In genomic region chr1:161088587-161089110, GRCh38 we compare ENCODE assay signal across 16 cellular contexts. TPM values are rescaled to one million over a fixed set of nuclear protein-coding genes. Genes with fewer than 3 reads are reported as not detected.
A peak's percentile ranks its signal among the peaks of the same experiment; 100 is the strongest.
DNase-seq lines count a peak whose midpoint lies in the region; ATAC-seq and TF ChIP-seq lines count a peak whose summit lies in the region.
"Had no signal": no experiment of that assay in that cellular context is flagged by ENCODE, and none has a peak within 500 bp of the region (broad histone marks: within the 10 kb centered on the region; RNA-seq: fewer than 3 reads in every experiment).

No MANE protein-coding gene starts in this region.

- H3K4me2 ChIP-seq in neuronal stem cell (ENCODE audit: insufficient read depth, low read length, poor library complexity, severe bottlenecking) = no peak overlapping the region

- H3K27me3 Mint-ChIP-seq in Calu3 (ENCODE audit: unreplicated experiment) = no peaks in the 10 kb centered on the region
- H3K27me3 Mint-ChIP-seq in activated T-helper 1 cell treated with anti-CD3 and anti-CD28 coated beads, Interleukin-12 subunit alpha, Interleukin-12 subunit beta, Interleukin-2, Interleukin-4 antibody, amounts not matched to agents 30 ng/mL and 10 ng/mL and 1 ng/mL, durations not matched to agents 14 hours and 24 hours and 36 hours (ENCODE audit: insufficient read depth) = no peaks in the 10 kb centered on the region

- H3K4me1 ChIP-seq in RWPE2 (ENCODE audit: insufficient read depth, poor library complexity, severe bottlenecking) (peaks cover 43% of the 10 kb centered on the region), neuronal stem cell (ENCODE audit: control insufficient read depth in 2 of 2, insufficient read depth in 1 of 2, low read depth in 1 of 2, low read length in 2 of 2) (peaks cover 0 to 2% of the 10 kb centered on the region in 2 donors)

- H3K9ac ChIP-seq in neuronal stem cell (ENCODE audit: low read depth, low read length, poor library complexity) = no peak overlapping the region

- H2BK12ac ChIP-seq in neuronal stem cell (ENCODE audit: low read length) = no peak overlapping the region

- CTCF ChIA-PET in Calu3 (lab: Charles Lee) = interaction anchor here (0.6 to 2.1 kb wide), 9 partner anchors 8 to 137 kb away, joined by 3 to 17 read pairs (median 4); partner anchors contain the start of genes F11R, KLHDC9, NIT1 and PFDN2

- H2AK5ac ChIP-seq in neuronal stem cell (ENCODE audit: low read depth, low read length) = no peak overlapping the region

- no peak overlapping the region for H3K23ac ChIP-seq in neuronal stem cell (ENCODE audit: low read depth, low read length, poor library complexity)

- H3K9me3 Mint-ChIP-seq in Calu3 (ENCODE audit: low read depth, unreplicated experiment) = no peaks in the 10 kb centered on the region
- no peaks in the 10 kb centered on the region for H3K9me3 Mint-ChIP-seq in activated T-helper 1 cell treated with anti-CD3 and anti-CD28 coated beads, Interleukin-12 subunit alpha, Interleukin-12 subunit beta, Interleukin-2, Interleukin-4 antibody, amounts not matched to agents 30 ng/mL and 10 ng/mL and 1 ng/mL, durations not matched to agents 14 hours and 24 hours and 36 hours
- H3K9me3 Mint-ChIP-seq: CD8-positive, alpha-beta memory T cell; naive B cell; stimulated activated effector memory CD8-positive, alpha-beta T cell treated with anti-CD3 and anti-CD28 coated beads, Interleukin-12 subunit alpha, Interleukin-12 subunit beta, amount 100 ng/mL, for 72 hours had no signal

- no peak overlapping the region for H3K14ac ChIP-seq in neuronal stem cell (ENCODE audit: low read length)

- DNase-seq in Calu3 = peak; percentile 62
- no peak for DNase-seq in RWPE2 (ENCODE audit: low spot score)
- no peak for DNase-seq in neuronal stem cell (ENCODE audit: low spot score)
- DNase-seq in NOMO-1 (lab: John Stamatoyannopoulos, UW; ENCODE audit: unreplicated experiment in 2 of 2) = no peak
- DNase-seq in GOT3 (lab: John Stamatoyannopoulos, UW) = no peak
- no peak for DNase-seq in activated T-helper 1 cell treated with anti-CD3 and anti-CD28 coated beads, Interleukin-12 subunit alpha, Interleukin-12 subunit beta, Interleukin-2, Interleukin-4 antibody, amounts not matched to agents 30 ng/mL and 10 ng/mL and 1 ng/mL, durations not matched to agents 14 hours and 24 hours and 36 hours (ENCODE audit: low spot score)
- no peak for DNase-seq in COR-L47 (lab: John Stamatoyannopoulos, UW)
- DNase-seq: activated T-cell treated with anti-CD3 and anti-CD28 coated beads, Interleukin-2, amount 50 U/mL, for 1 hour; CD8-positive, alpha-beta memory T cell; central memory CD4-positive, alpha-beta T cell; naive B cell; NCI-H1436 treated with DMSO at 0.1 percent for 48 hours; stimulated activated CD4-positive, alpha-beta T cell treated with anti-CD3 and anti-CD28 coated beads, Interleukin-15, amount 100 ng/mL, for 24 hours had no signal

- H3K4me1 Mint-ChIP-seq in Calu3 (ENCODE audit: low read depth, unreplicated experiment) = peaks cover 95% of the 10 kb centered on the region
- peaks cover 40% of the 10 kb centered on the region for H3K4me1 Mint-ChIP-seq in activated T-helper 1 cell treated with anti-CD3 and anti-CD28 coated beads, Interleukin-12 subunit alpha, Interleukin-12 subunit beta, Interleukin-2, Interleukin-4 antibody, amounts not matched to agents 30 ng/mL and 10 ng/mL and 1 ng/mL, durations not matched to agents 14 hours and 24 hours and 36 hours (ENCODE audit: low read depth)
- H3K4me1 Mint-ChIP-seq: naive B cell had no signal

- H3K36me3 ChIP-seq in RWPE2 (ENCODE audit: low read depth) (no peaks in the 10 kb centered on the region), neuronal stem cell (replicated peaks in 1 of 2; ENCODE audit: control insufficient read depth in 2 of 2, insufficient read depth in 2 of 2, low read length in 2 of 2) (no peaks in the 10 kb centered on the region)

- BruUV-seq in Calu3 (replicated peaks; lab: Mats Ljungman, UMichigan) = no TSS peak

- no peak overlapping the region for H2BK120ac ChIP-seq in neuronal stem cell (ENCODE audit: low read depth, low read length)

- H2BK15ac ChIP-seq in neuronal stem cell (ENCODE audit: low read length) = no peak overlapping the region

- peak overlapping the region; percentile 77 for H3K4me3 Mint-ChIP-seq in Calu3 (ENCODE audit: low read depth, unreplicated experiment)
- H3K4me3 Mint-ChIP-seq in activated T-helper 1 cell treated with anti-CD3 and anti-CD28 coated beads, Interleukin-12 subunit alpha, Interleukin-12 subunit beta, Interleukin-2, Interleukin-4 antibody, amounts not matched to agents 30 ng/mL and 10 ng/mL and 1 ng/mL, durations not matched to agents 14 hours and 24 hours and 36 hours = no peak overlapping the region
- H3K4me3 Mint-ChIP-seq: CD8-positive, alpha-beta memory T cell; naive B cell; stimulated activated effector memory CD8-positive, alpha-beta T cell treated with anti-CD3 and anti-CD28 coated beads, Interleukin-12 subunit alpha, Interleukin-12 subunit beta, amount 100 ng/mL, for 72 hours had no signal

- H3K27ac Mint-ChIP-seq in Calu3 (ENCODE audit: unreplicated experiment) = peak overlapping the region; percentile 71
- no peak overlapping the region for H3K27ac Mint-ChIP-seq in activated T-helper 1 cell treated with anti-CD3 and anti-CD28 coated beads, Interleukin-12 subunit alpha, Interleukin-12 subunit beta, Interleukin-2, Interleukin-4 antibody, amounts not matched to agents 30 ng/mL and 10 ng/mL and 1 ng/mL, durations not matched to agents 14 hours and 24 hours and 36 hours
- H3K27ac Mint-ChIP-seq: naive B cell had no signal

- WGBS in neuronal stem cell (ENCODE audit: extremely low coverage in 2 of 2, insufficient read length in 2 of 2, insufficient replicate concordance in 1 of 2), 2 donors = no CpG with 5 or more reads among the region's 3 CpGs

- H3K36me3 Mint-ChIP-seq in Calu3 (ENCODE audit: insufficient read depth, unreplicated experiment) = peaks cover 57% of the 10 kb centered on the region
- no peaks in the 10 kb centered on the region for H3K36me3 Mint-ChIP-seq in activated T-helper 1 cell treated with anti-CD3 and anti-CD28 coated beads, Interleukin-12 subunit alpha, Interleukin-12 subunit beta, Interleukin-2, Interleukin-4 antibody, amounts not matched to agents 30 ng/mL and 10 ng/mL and 1 ng/mL, durations not matched to agents 14 hours and 24 hours and 36 hours (ENCODE audit: low read depth)
- H3K36me3 Mint-ChIP-seq: CD8-positive, alpha-beta memory T cell; naive B cell; stimulated activated effector memory CD8-positive, alpha-beta T cell treated with anti-CD3 and anti-CD28 coated beads, Interleukin-12 subunit alpha, Interleukin-12 subunit beta, amount 100 ng/mL, for 72 hours had no signal

- H2BK5ac ChIP-seq in neuronal stem cell (ENCODE audit: low read length) = peak overlapping the region; percentile 31

- H2AFZ ChIP-seq in neuronal stem cell (ENCODE audit: low read length) = no peak overlapping the region

- no peaks in the 10 kb centered on the region for H3K79me1 ChIP-seq in neuronal stem cell (ENCODE audit: low read depth, low read length)

- no peak overlapping the region for H3K4ac ChIP-seq in neuronal stem cell (ENCODE audit: low read length)

- H3K4me3 ChIP-seq in RWPE2 (ENCODE audit: severe bottlenecking) = no peak overlapping the region
- no peak overlapping the region for H3K4me3 ChIP-seq in neuronal stem cell (ENCODE audit: low read length in 2 of 2)
- H3K4me3 ChIP-seq: GM12878 had no signal

- H3K27me3 ChIP-seq in RWPE2 (ENCODE audit: insufficient read depth, poor library complexity, severe bottlenecking) (no peaks in the 10 kb centered on the region), neuronal stem cell (ENCODE audit: control insufficient read depth in 3 of 3, insufficient read depth in 3 of 3, low read depth in 1 of 3, low read length in 3 of 3) (peaks cover 0 to 56% (median 0%) of the 10 kb centered on the region in 3 experiments)

- peak; percentile 68 for ATAC-seq in RWPE2 (ENCODE audit: low read depth)
- ATAC-seq in esophagus mucosa = peak; percentile 60
- ATAC-seq: stimulated activated effector memory CD8-positive, alpha-beta T cell treated with anti-CD3 and anti-CD28 coated beads, Interleukin-12 subunit alpha, Interleukin-12 subunit beta, amount 100 ng/mL, for 72 hours had no signal

- H4K8ac ChIP-seq in neuronal stem cell (ENCODE audit: low read depth, low read length) = no peak overlapping the region

- no peak overlapping the region for H3K18ac ChIP-seq in neuronal stem cell (ENCODE audit: low read length)

- H3K9me3 ChIP-seq in RWPE2 (ENCODE audit: severe bottlenecking) = no peaks in the 10 kb centered on the region
- no peaks in the 10 kb centered on the region for H3K9me3 ChIP-seq in neuronal stem cell (replicated peaks in 1 of 2; ENCODE audit: control insufficient read depth in 2 of 2, insufficient read depth in 1 of 2, low read depth in 1 of 2, low read length in 2 of 2)

- no peak overlapping the region for H3K27ac ChIP-seq in RWPE2 (ENCODE audit: poor library complexity, severe bottlenecking)
- no peak overlapping the region for H3K27ac ChIP-seq in neuronal stem cell (replicated peaks; ENCODE audit: low read length)

- TF ChIP-seq CTCF in Calu3 (IDR thresholded peaks at IDR 0.05; ENCODE audit: unreplicated experiment) (no peak), RWPE2 (IDR thresholded peaks at IDR 0.05; ENCODE audit: poor library complexity, severe bottlenecking) (no peak)

- no peak overlapping the region for H4K91ac ChIP-seq in neuronal stem cell (ENCODE audit: low read depth, low read length, poor library complexity)

- intact Hi-C loops in Calu3 (cut with micrococcal nuclease; ENCODE audit: unreplicated experiment) = no loop called here
- intact Hi-C loops in activated T-helper 1 cell treated with anti-CD3 and anti-CD28 coated beads, Interleukin-12 subunit alpha, Interleukin-12 subunit beta, Interleukin-2, Interleukin-4 antibody, amounts not matched to agents 30 ng/mL and 10 ng/mL and 1 ng/mL, durations not matched to agents 14 hours and 24 hours and 36 hours (cut with micrococcal nuclease) = no loop called here

RNA-seq across cellular contexts. Expression of gene NECTIN4, which starts 0.7 kb away (rescaled TPM):
- total RNA-seq in Calu3 (2022) (24.9 and 42.4 TPM in 2 replicates), esophagus mucosa (115 TPM)
- polyA plus RNA-seq in neuronal stem cell (2013, experiment 1 of 2) = 0.13 TPM
- polyA plus RNA-seq in neuronal stem cell (2013, experiment 2 of 2) = 0.10 TPM
- not detected in 2 replicates for total RNA-seq in activated T-helper 1 cell treated with anti-CD3 and anti-CD28 coated beads, Interleukin-12 subunit alpha, Interleukin-12 subunit beta, Interleukin-2, Interleukin-4 antibody, amounts not matched to agents 30 ng/mL and 10 ng/mL and 1 ng/mL, durations not matched to agents 14 hours and 24 hours and 36 hours
- polyA plus RNA-seq: CD8-positive, alpha-beta memory T cell had no signal

RNA-seq across cellular contexts. Expression of gene KLHDC9, which starts 9.5 kb away (rescaled TPM):
- total RNA-seq in Calu3 (2022) (5.3 and 7.0 TPM in 2 replicates), esophagus mucosa (4.5 TPM)
- 13.3 TPM for polyA plus RNA-seq in neuronal stem cell (2013, experiment 1 of 2)
- polyA plus RNA-seq in neuronal stem cell (2013, experiment 2 of 2) = 11.5 TPM
- not detected in 2 replicates for total RNA-seq in activated T-helper 1 cell treated with anti-CD3 and anti-CD28 coated beads, Interleukin-12 subunit alpha, Interleukin-12 subunit beta, Interleukin-2, Interleukin-4 antibody, amounts not matched to agents 30 ng/mL and 10 ng/mL and 1 ng/mL, durations not matched to agents 14 hours and 24 hours and 36 hours
- polyA plus RNA-seq: CD8-positive, alpha-beta memory T cell had no signal

RNA-seq across cellular contexts. Expression of gene ARHGAP30, which starts 19.0 kb away (rescaled TPM):
- 1.7 and 2.9 TPM in 2 replicates for total RNA-seq in Calu3 (2022)
- total RNA-seq in esophagus mucosa = 6.0 TPM
- polyA plus RNA-seq in neuronal stem cell (2013, experiment 1 of 2) = 0.11 TPM
- 0.04 TPM for polyA plus RNA-seq in neuronal stem cell (2013, experiment 2 of 2)
- total RNA-seq in activated T-helper 1 cell treated with anti-CD3 and anti-CD28 coated beads, Interleukin-12 subunit alpha, Interleukin-12 subunit beta, Interleukin-2, Interleukin-4 antibody, amounts not matched to agents 30 ng/mL and 10 ng/mL and 1 ng/mL, durations not matched to agents 14 hours and 24 hours and 36 hours = 149 and 151 TPM in 2 replicates

RNA-seq across cellular contexts. Expression of gene PFDN2, which starts 29.2 kb away (rescaled TPM):
- total RNA-seq in Calu3 (2022) (121 and 129 TPM in 2 replicates), esophagus mucosa (46.2 TPM)
- 313 TPM for polyA plus RNA-seq in neuronal stem cell (2013, experiment 1 of 2)
- 332 TPM for polyA plus RNA-seq in neuronal stem cell (2013, experiment 2 of 2)
- 147 and 164 TPM in 2 replicates for total RNA-seq in activated T-helper 1 cell treated with anti-CD3 and anti-CD28 coated beads, Interleukin-12 subunit alpha, Interleukin-12 subunit beta, Interleukin-2, Interleukin-4 antibody, amounts not matched to agents 30 ng/mL and 10 ng/mL and 1 ng/mL, durations not matched to agents 14 hours and 24 hours and 36 hours

RNA-seq across cellular contexts. Expression of gene NIT1, which starts 29.3 kb away (rescaled TPM):
- total RNA-seq in Calu3 (2022) (49.8 and 52.9 TPM in 2 replicates), esophagus mucosa (26.4 TPM)
- polyA plus RNA-seq in neuronal stem cell (2013, experiment 1 of 2) = 37.4 TPM
- 37.5 TPM for polyA plus RNA-seq in neuronal stem cell (2013, experiment 2 of 2)
- total RNA-seq in activated T-helper 1 cell treated with anti-CD3 and anti-CD28 coated beads, Interleukin-12 subunit alpha, Interleukin-12 subunit beta, Interleukin-2, Interleukin-4 antibody, amounts not matched to agents 30 ng/mL and 10 ng/mL and 1 ng/mL, durations not matched to agents 14 hours and 24 hours and 36 hours = 51.3 and 56.3 TPM in 2 replicates

Comparison
In these comparisons a context has a peak if more than half of its experiments do, and no peak if none do; other contexts are left out.
1. RNA of gene NECTIN4, which starts 0.7 kb away (total RNA-seq): 115 TPM in esophagus mucosa (single experiment) and 24.9 to 42.4 TPM in Calu3; not detected in activated T-helper 1 cell treated with anti-CD3 and anti-CD28 coated beads, Interleukin-12 subunit alpha, Interleukin-12 subunit beta, Interleukin-2, Interleukin-4 antibody, amounts not matched to agents 30 ng/mL and 10 ng/mL and 1 ng/mL, durations not matched to agents 14 hours and 24 hours and 36 hours; every median in the first group is over 10 times any median in the second.
2. RNA of gene ARHGAP30, which starts 19.0 kb away (total RNA-seq): 149 to 151 TPM in activated T-helper 1 cell treated with anti-CD3 and anti-CD28 coated beads, Interleukin-12 subunit alpha, Interleukin-12 subunit beta, Interleukin-2, Interleukin-4 antibody, amounts not matched to agents 30 ng/mL and 10 ng/mL and 1 ng/mL, durations not matched to agents 14 hours and 24 hours and 36 hours; 6.0 TPM in esophagus mucosa (single experiment) and 1.7 to 2.9 TPM in Calu3; every median in the first group is over 10 times any median in the second.